In genomic region chr7:107638594-107638993, GRCh38 we compare ENCODE assay signal across 9 cellular contexts. TPM values are rescaled to one million over a fixed set of nuclear protein-coding genes. Genes with fewer than 3 reads are reported as not detected.
DNase-seq lines count a peak whose midpoint lies in the region; ATAC-seq and TF ChIP-seq lines count a peak whose summit lies in the region.
"Had no signal": no experiment of that assay in that cellular context is flagged by ENCODE, and none has a peak within 500 bp of the region (broad histone marks: within the 10 kb centered on the region; RNA-seq: fewer than 3 reads in every experiment).

No MANE protein-coding gene starts in this region.

- no peaks in the 10 kb centered on the region for H3K36me3 Mint-ChIP-seq in endodermal cell (ENCODE audit: low read depth)

- H3K4me3 ChIP-seq in endodermal cell (ENCODE audit: low read length): no peak overlapping the region
- H3K4me3 ChIP-seq: prostate gland had no signal

- no peak overlapping the region for H3K27ac Mint-ChIP-seq in endodermal cell

- H3K36me3 ChIP-seq in endodermal cell (ENCODE audit: control insufficient read depth, insufficient read depth, low read length): no peaks in the 10 kb centered on the region
- H3K36me3 ChIP-seq: prostate gland had no signal

- peaks cover 2% of the 10 kb centered on the region for H3K27me3 Mint-ChIP-seq in endodermal cell (ENCODE audit: insufficient read depth)

- H3K4me3 Mint-ChIP-seq in endodermal cell: no peak overlapping the region

- peak; percentile 18 for DNase-seq in astrocyte of the hippocampus (ENCODE audit: low read depth, low spot score)
- no peak for DNase-seq in endodermal cell
- no peak for DNase-seq in stimulated activated CD4-positive, alpha-beta T cell treated with anti-CD3 and anti-CD28 coated beads, Interleukin-15, amount 100 ng/mL, for 24 hours
- no peak for DNase-seq in GDM1 (lab: John Stamatoyannopoulos, UW)
- DNase-seq: activated CD4-positive, alpha-beta T cell treated with anti-CD3 and anti-CD28 coated beads, Interleukin-2, amount 50 U/mL, for 1 hour had no signal

- TF ChIP-seq CTCF in endodermal cell (conservative IDR thresholded peaks at IDR 0.05): no peak

- 80 to 81% methylated on average over 1 of the region's 1 CpG for WGBS in endodermal cell (ENCODE audit: insufficient coverage in 1 of 2, insufficient read length in 1 of 2), 2 experiments

- no peaks in the 10 kb centered on the region for H3K27me3 ChIP-seq in endodermal cell (ENCODE audit: control insufficient read depth, insufficient read depth, low read length, poor library complexity, severe bottlenecking)

- H3K4me1 ChIP-seq in endodermal cell (ENCODE audit: control insufficient read depth, insufficient read depth, low read length): no peaks in the 10 kb centered on the region
- H3K4me1 ChIP-seq: prostate gland had no signal

- H3K9me3 ChIP-seq in endodermal cell (ENCODE audit: control insufficient read depth, low read length): no peaks in the 10 kb centered on the region
- H3K9me3 ChIP-seq: prostate gland had no signal

- H3K27ac ChIP-seq in endodermal cell (ENCODE audit: low read depth, low read length): no peak overlapping the region
- H3K27ac ChIP-seq: prostate gland had no signal

- H3K4me1 Mint-ChIP-seq in endodermal cell: no peaks in the 10 kb centered on the region

- H3K9me3 Mint-ChIP-seq in endodermal cell: no peaks in the 10 kb centered on the region

- no peak overlapping the region for H3K9ac ChIP-seq in endodermal cell (ENCODE audit: extremely low read depth, low read length, poor library complexity, severe bottlenecking)

- ATAC-seq in GM18868 (IDR thresholded peaks at IDR 0.05; ENCODE audit: unreplicated experiment) (peak; percentile 93), GM21528 (IDR thresholded peaks at IDR 0.05; ENCODE audit: low FRiP score, unreplicated experiment) (peak; percentile 98), HG03354 (IDR thresholded peaks at IDR 0.05; ENCODE audit: poor library complexity, severe bottlenecking, unreplicated experiment) (peak; percentile 96)

RNA-seq across cellular contexts. Expression of gene SLC26A4, which starts 22.0 kb away (rescaled TPM):
- under 1 TPM in 1 of 2 donors, not detected in 1; 0.42 TPM for total RNA-seq in endodermal cell
- polyA plus RNA-seq in endodermal cell (2013, experiment 1 of 2): not detected
- 0.17 TPM for polyA plus RNA-seq in endodermal cell (2013, experiment 2 of 2)

RNA-seq across cellular contexts. Expression of gene BCAP29, which starts 58.5 kb away (rescaled TPM):
- 10 to 100 TPM; 39.5 to 46.0 TPM for total RNA-seq in endodermal cell
- 31.8 TPM for polyA plus RNA-seq in endodermal cell (2013, experiment 1 of 2)
- polyA plus RNA-seq in endodermal cell (2013, experiment 2 of 2): 38.3 TPM
